In the genomic region with DNA sequence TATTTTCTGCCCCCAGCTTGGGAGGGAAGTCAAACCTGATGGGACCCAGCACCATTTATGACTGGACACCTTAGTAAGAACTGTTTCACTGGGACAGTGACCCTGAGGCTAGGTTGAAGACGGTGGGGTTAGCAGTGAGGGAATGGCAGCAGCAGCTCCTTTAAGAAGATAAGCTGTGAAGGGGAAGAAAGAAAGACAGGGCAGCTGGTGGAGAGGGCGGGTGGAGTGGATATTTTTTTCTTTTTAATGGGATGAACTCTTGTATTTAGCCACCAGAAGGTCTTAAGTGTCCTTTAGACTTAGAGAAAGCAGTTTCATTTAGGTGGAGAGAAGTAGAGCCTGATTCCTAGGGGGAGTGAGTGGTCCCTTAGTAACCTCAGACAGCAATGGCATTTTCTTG, we compare ENCODE assay signal across 1 cellular context.
TF ChIP-seq lines count a peak whose summit lies in the region.

No MANE protein-coding gene starts in this region.

TF ChIP-seq in SK-N-SH, 30 proteins besides CTCF, POLR2A, EP300 and RAD21 (continued from another document):
- TF ChIP-seq USF2 (IDR thresholded peaks at IDR 0.05; ENCODE audit: borderline replicate concordance, low read depth, low read length) (no peak), FOXM1 (IDR thresholded peaks at IDR 0.05; ENCODE audit: low read depth) (no peak), TCF12 (IDR thresholded peaks at IDR 0.05) (no peak), PBX3 (IDR thresholded peaks at IDR 0.05) (no peak), GATA2 (CRISPR knock-in tag; IDR thresholded peaks at IDR 0.05) (no peak), SMC3 (IDR thresholded peaks at IDR 0.05; ENCODE audit: low read depth, low read length) (no peak), FOXJ3 (CRISPR knock-in tag; IDR thresholded peaks at IDR 0.05) (no peak), FOSL2 (IDR thresholded peaks at IDR 0.05; ENCODE audit: borderline replicate concordance, low read depth) (no peak), YY1 (IDR thresholded peaks at IDR 0.05; ENCODE audit: low read depth) (no peak), ZBTB33 (IDR thresholded peaks at IDR 0.05; ENCODE audit: borderline replicate concordance, low read depth) (no peak), NFIC (IDR thresholded peaks at IDR 0.05; ENCODE audit: borderline replicate concordance) (no peak), RFX5 (IDR thresholded peaks at IDR 0.05; ENCODE audit: low read length) (no peak)
TF ChIP-seq in SK-N-SH: peak in this region for 0.
